Comparison of ENCODE assay signal across 22 cellular contexts in the genomic region with DNA sequence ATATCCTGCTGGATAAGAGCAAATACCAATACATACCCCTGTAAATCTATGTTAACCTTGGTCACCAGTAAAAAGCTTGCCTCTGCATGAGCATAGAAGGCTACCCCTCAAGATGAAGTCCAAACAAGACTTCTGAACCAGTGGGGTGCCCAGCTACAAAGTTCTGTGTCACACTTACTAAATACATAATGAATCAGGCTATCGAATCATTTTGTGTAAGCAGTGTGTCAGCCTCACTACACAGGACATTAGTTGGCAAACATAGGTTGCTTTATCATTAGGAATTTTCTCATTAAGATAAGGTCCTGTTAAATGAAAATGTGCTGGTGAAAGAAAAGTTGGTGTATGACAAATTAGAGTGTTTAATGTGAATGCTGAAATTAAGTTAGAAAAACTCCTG.
"Had no signal": no experiment of that assay in that cellular context is flagged by ENCODE, and none has a peak within 500 bp of the region (broad histone marks: within the 10 kb centered on the region; RNA-seq: fewer than 3 reads in every experiment).

No MANE protein-coding gene starts in this region.

- H3K9me3 Mint-ChIP-seq: endodermal cell had no signal

- H3K9me3 ChIP-seq: ovary had no signal

- ATAC-seq: esophagus mucosa; left colon; left ventricle myocardium superior; mucosa of descending colon; naive thymus-derived CD8-positive, alpha-beta T cell; right cardiac atrium had no signal

- DNase-seq: effector CD4-positive, alpha-beta T cell; endodermal cell; foreskin melanocyte; head of caudate nucleus; left colon; left ventricle myocardium superior; mucosa of descending colon; naive thymus-derived CD8-positive, alpha-beta T cell; ovary; right cardiac atrium; stimulated activated CD4-positive, alpha-beta T cell treated with anti-CD3 and anti-CD28 coated beads, Interleukin-2, amount 100 ng/mL, for 48 hours; stimulated activated CD8-positive, alpha-beta memory T cell treated with anti-CD3 and anti-CD28 coated beads, Interleukin-4, amount 100 ng/mL, for 48 hours; tibial artery; upper lobe of left lung had no signal

- H3K27me3 ChIP-seq: hepatocyte, ovary, upper lobe of left lung, vagina had no signal

- H3K27ac ChIP-seq: coronary artery, hepatocyte, ovary, tibial artery, upper lobe of left lung, vagina had no signal

- H3K36me3 ChIP-seq: ovary, upper lobe of left lung, vagina had no signal

- H3K79me2 ChIP-seq: hepatocyte had no signal

- H3K4me3 ChIP-seq: coronary artery, hepatocyte, mucosa of descending colon, ovary, smooth muscle cell, tibial artery, upper lobe of left lung, vagina had no signal

- H3K4me2 ChIP-seq: hepatocyte, smooth muscle cell had no signal

- H3K4me3 Mint-ChIP-seq: endodermal cell; naive thymus-derived CD8-positive, alpha-beta T cell; neural crest cell; stimulated activated memory B cell treated with anti-CD40 and anti-IgM and Interleukin-4, amounts not matched to agents 10 μg/mL and 1 μg/mL and 100 μg/mL, for 72 hours; stimulated activated naive CD8-positive, alpha-beta T cell treated with anti-CD3 and anti-CD28 coated beads, Interleukin-15, Interleukin-2, amounts not matched to agents 100 ng/mL and 50 ng/mL, for 24 hours had no signal

- H3K27ac Mint-ChIP-seq: endodermal cell; naive thymus-derived CD8-positive, alpha-beta T cell; stimulated activated memory B cell treated with anti-CD40 and anti-IgM and Interleukin-4, amounts not matched to agents 10 μg/mL and 1 μg/mL and 100 μg/mL, for 72 hours; stimulated activated naive CD8-positive, alpha-beta T cell treated with anti-CD3 and anti-CD28 coated beads, Interleukin-15, Interleukin-2, amounts not matched to agents 100 ng/mL and 50 ng/mL, for 24 hours had no signal

- H2AFZ ChIP-seq: hepatocyte had no signal

- H3K4me1 ChIP-seq: tibial artery, upper lobe of left lung, vagina had no signal

- H3K4me1 Mint-ChIP-seq: endodermal cell; naive thymus-derived CD8-positive, alpha-beta T cell; neural crest cell; stimulated activated memory B cell treated with anti-CD40 and anti-IgM and Interleukin-4, amounts not matched to agents 10 μg/mL and 1 μg/mL and 100 μg/mL, for 72 hours had no signal
